ENCODE assay signal across 22 cellular contexts in the genomic region with DNA sequence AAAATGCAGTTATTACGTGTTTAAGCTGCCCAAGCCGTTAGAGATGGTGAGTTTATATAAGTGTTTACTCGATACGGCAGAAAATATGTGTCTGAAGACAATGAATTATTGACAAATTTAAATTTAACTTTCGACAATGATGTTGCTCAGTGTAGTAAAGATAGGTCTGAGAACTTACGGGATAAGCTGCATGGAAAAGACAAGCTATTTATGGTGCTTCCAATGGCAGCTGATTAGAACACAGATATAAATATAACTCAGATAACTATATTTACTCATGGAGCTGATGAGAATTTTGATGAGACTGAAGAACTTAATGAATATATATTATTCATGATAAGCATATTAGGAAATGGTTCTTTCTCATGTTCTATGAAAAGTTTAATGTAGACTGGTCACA.
"Had no signal": no experiment of that assay in that cellular context is flagged by ENCODE, and none has a peak within 500 bp of the region (broad histone marks: within the 10 kb centered on the region; RNA-seq: fewer than 3 reads in every experiment).

No MANE protein-coding gene starts in this region.

- H3K27ac ChIP-seq: hepatocyte, lower lobe of right lung, ovary, right lobe of liver, spleen, suprapubic skin, thoracic aorta, tibial artery, upper lobe of right lung had no signal

- H3K36me3 ChIP-seq: ovary, right lobe of liver, thoracic aorta had no signal

- H3K4me1 ChIP-seq: lower lobe of right lung, right lobe of liver, spleen, suprapubic skin, tibial artery, upper lobe of right lung had no signal

- ATAC-seq: left cardiac atrium; left lobe of liver; lower lobe of right lung; naive thymus-derived CD4-positive, alpha-beta T cell; natural killer cell treated with Interleukin-12 subunit alpha and Interleukin-12 subunit beta and Interleukin-15 and Interleukin-18, amount 100 ng/mL, for 72 hours; upper lobe of right lung had no signal

- H3K4me3 ChIP-seq: heart right ventricle, hepatocyte, lower lobe of right lung, ovary, right lobe of liver, spleen, suprapubic skin, thoracic aorta, tibial artery, upper lobe of right lung had no signal

- H3K9me3 ChIP-seq: heart right ventricle, lower lobe of right lung, ovary, right lobe of liver, spleen, suprapubic skin, thoracic aorta, tibial artery, upper lobe of right lung had no signal

- FAIRE-seq: keratinocyte, small intestine, urothelium cell line had no signal

- H3K27me3 ChIP-seq: heart right ventricle, hepatocyte, ovary, right lobe of liver, spleen, suprapubic skin, tibial artery, upper lobe of right lung had no signal

- DNase-seq: heart right ventricle; kidney glomerular epithelial cell; left cardiac atrium; lower lobe of right lung; mesenchymal stem cell; naive thymus-derived CD4-positive, alpha-beta T cell; ovary; right lobe of liver; small intestine; spleen; stimulated activated CD4-positive, alpha-beta T cell treated with anti-CD3 and anti-CD28 coated beads, Interleukin-4, amount 100 ng/mL, for 24 hours; stimulated activated naive CD4-positive, alpha-beta T cell; tibial artery; trophoblast cell; upper lobe of right lung had no signal
